12 cellular contexts compared by ENCODE assay signal in the genomic region with DNA sequence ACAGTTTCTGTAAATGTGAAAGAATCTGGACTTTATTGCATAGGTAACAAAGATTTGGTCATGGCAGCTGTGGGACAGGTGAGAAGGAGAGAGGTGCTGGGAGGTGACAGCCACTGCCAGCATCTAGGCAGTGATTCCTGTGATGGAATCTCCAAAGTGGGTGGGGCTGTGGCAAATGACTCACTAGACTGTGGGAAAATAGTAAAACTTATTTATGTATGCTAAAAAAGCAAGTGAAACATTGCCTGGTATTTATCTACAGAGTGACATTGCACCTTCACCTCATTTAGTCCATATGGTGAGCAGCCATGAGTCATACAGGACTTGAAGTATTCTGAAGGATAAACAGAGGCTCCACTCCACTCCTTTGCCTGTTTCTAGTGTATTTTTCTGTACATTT.
A peak's percentile ranks its signal among the peaks of the same experiment; 100 is the strongest.
DNase-seq lines count a peak whose midpoint lies in the region; ATAC-seq and TF ChIP-seq lines count a peak whose summit lies in the region.
"Had no signal": no experiment of that assay in that cellular context is flagged by ENCODE, and none has a peak within 500 bp of the region (broad histone marks: within the 10 kb centered on the region; RNA-seq: fewer than 3 reads in every experiment).

No MANE protein-coding gene starts in this region.

- peak; percentile 19 for DNase-seq in T-helper 2 cell treated with Interferon-gamma antibody and Interleukin-4, amounts not matched to agents 5 μg/mL and 100 μg/mL, for 36 hours (ENCODE audit: low spot score)
- DNase-seq in T-helper 2 cell (no peak), MG63 (peak; percentile 1), mammary epithelial cell (peak; percentile 89), smooth muscle cell (lab: John Stamatoyannopoulos, UW; ENCODE audit: unreplicated experiment) (no peak), ascending aorta (ENCODE audit: low spot score in 2 of 2) (no peak)
- DNase-seq in activated T-helper 1 cell treated with anti-CD3 and anti-CD28 coated beads, Interleukin-12 subunit alpha, Interleukin-12 subunit beta, Interleukin-2, Interleukin-4 antibody, amounts not matched to agents 30 ng/mL and 10 ng/mL and 1 ng/mL, durations not matched to agents 14 hours and 24 hours and 36 hours (ENCODE audit: low spot score): no peak
- DNase-seq: islet precursor cell, NCI-H446 treated with DMSO at 0.1 percent for 48 hours, thyroid gland had no signal

- no peaks in the 10 kb centered on the region for H3K36me3 ChIP-seq in MG63
- H3K36me3 ChIP-seq in mammary epithelial cell (ENCODE audit: insufficient read depth, low read length): no peaks in the 10 kb centered on the region
- no peaks in the 10 kb centered on the region for H3K36me3 ChIP-seq in smooth muscle cell (ENCODE audit: low read depth)
- H3K36me3 ChIP-seq in ascending aorta: no peaks in the 10 kb centered on the region
- H3K36me3 ChIP-seq: cardiac muscle cell, thyroid gland had no signal

- CTCF ChIA-PET in mammary epithelial cell (lab: Charles Lee; ENCODE audit: low non-redundant PET): no interaction called here

- no TSS peak for BruUV-seq in mammary epithelial cell (replicated peaks; lab: Mats Ljungman, UMichigan)

- no peak overlapping the region for H3K9ac ChIP-seq in mammary epithelial cell (ENCODE audit: insufficient read depth, low read length)
- no peak overlapping the region for H3K9ac ChIP-seq in smooth muscle cell (ENCODE audit: low read depth)

- H3K79me2 ChIP-seq in mammary epithelial cell (ENCODE audit: insufficient read depth, low read length): no peaks in the 10 kb centered on the region
- H3K79me2 ChIP-seq in smooth muscle cell (ENCODE audit: low read depth): no peaks in the 10 kb centered on the region

- H3K9me3 ChIP-seq in MG63 (no peaks in the 10 kb centered on the region), mammary epithelial cell (replicated peaks; ENCODE audit: insufficient read depth, low read length) (no peaks in the 10 kb centered on the region), smooth muscle cell (replicated peaks; ENCODE audit: low read depth) (no peaks in the 10 kb centered on the region), ascending aorta (peaks cover 0 to 3% of the 10 kb centered on the region in 2 donors)
- H3K9me3 ChIP-seq: thyroid gland had no signal

- H3K4me2 ChIP-seq in mammary epithelial cell (ENCODE audit: insufficient read depth, low read depth, low read length): peak overlapping the region; percentile 30
- H3K4me2 ChIP-seq in smooth muscle cell: peak overlapping the region; percentile 25

- no peak overlapping the region for H3K27ac Mint-ChIP-seq in T-helper 2 cell treated with Interferon-gamma antibody and Interleukin-4, amounts not matched to agents 5 μg/mL and 100 μg/mL, for 36 hours
- no peak overlapping the region for H3K27ac Mint-ChIP-seq in activated T-helper 1 cell treated with anti-CD3 and anti-CD28 coated beads, Interleukin-12 subunit alpha, Interleukin-12 subunit beta, Interleukin-2, Interleukin-4 antibody, amounts not matched to agents 30 ng/mL and 10 ng/mL and 1 ng/mL, durations not matched to agents 14 hours and 24 hours and 36 hours

- H3K36me3 Mint-ChIP-seq in T-helper 2 cell treated with Interferon-gamma antibody and Interleukin-4, amounts not matched to agents 5 μg/mL and 100 μg/mL, for 36 hours (ENCODE audit: low read depth): no peaks in the 10 kb centered on the region
- H3K36me3 Mint-ChIP-seq in activated T-helper 1 cell treated with anti-CD3 and anti-CD28 coated beads, Interleukin-12 subunit alpha, Interleukin-12 subunit beta, Interleukin-2, Interleukin-4 antibody, amounts not matched to agents 30 ng/mL and 10 ng/mL and 1 ng/mL, durations not matched to agents 14 hours and 24 hours and 36 hours (ENCODE audit: low read depth): no peaks in the 10 kb centered on the region

- H3K27ac ChIP-seq in mammary epithelial cell (ENCODE audit: insufficient read depth, low read depth, low read length) (no peak overlapping the region), smooth muscle cell (ENCODE audit: low read depth) (peak overlapping the region; percentile 39), ascending aorta (no peak overlapping the region)
- H3K27ac ChIP-seq: cardiac muscle cell, thyroid gland had no signal

- no peak overlapping the region for H3K4me3 Mint-ChIP-seq in T-helper 2 cell treated with Interferon-gamma antibody and Interleukin-4, amounts not matched to agents 5 μg/mL and 100 μg/mL, for 36 hours
- H3K4me3 Mint-ChIP-seq in activated T-helper 1 cell treated with anti-CD3 and anti-CD28 coated beads, Interleukin-12 subunit alpha, Interleukin-12 subunit beta, Interleukin-2, Interleukin-4 antibody, amounts not matched to agents 30 ng/mL and 10 ng/mL and 1 ng/mL, durations not matched to agents 14 hours and 24 hours and 36 hours: no peak overlapping the region

- no peak for TF ChIP-seq CTCF in mammary epithelial cell (conservative IDR thresholded peaks at IDR 0.05 in 1 of 2, IDR thresholded peaks at IDR 0.05 in 1 of 2; ENCODE audit: extremely low read depth in 1 of 2, insufficient read depth in 1 of 2, low read depth in 1 of 2, low read length in 2 of 2)
- no peak for TF ChIP-seq CTCF in smooth muscle cell (IDR thresholded peaks at IDR 0.05; ENCODE audit: borderline replicate concordance, insufficient read depth, poor library complexity, severe bottlenecking)
- TF ChIP-seq CTCF in ascending aorta (IDR thresholded peaks at IDR 0.05): no peak

- H3K4me1 Mint-ChIP-seq in T-helper 2 cell treated with Interferon-gamma antibody and Interleukin-4, amounts not matched to agents 5 μg/mL and 100 μg/mL, for 36 hours (ENCODE audit: low read depth): no peaks in the 10 kb centered on the region
- H3K4me1 Mint-ChIP-seq in activated T-helper 1 cell treated with anti-CD3 and anti-CD28 coated beads, Interleukin-12 subunit alpha, Interleukin-12 subunit beta, Interleukin-2, Interleukin-4 antibody, amounts not matched to agents 30 ng/mL and 10 ng/mL and 1 ng/mL, durations not matched to agents 14 hours and 24 hours and 36 hours (ENCODE audit: low read depth): no peaks in the 10 kb centered on the region

- peaks cover 3% of the 10 kb centered on the region for H3F3A ChIP-seq in smooth muscle cell (ENCODE audit: low read depth)

- in situ Hi-C loops in mammary epithelial cell (cut with MboI; ENCODE audit: low sequenced_read_pairs in 2 of 2): no loop called here

- peaks cover 43% of the 10 kb centered on the region for H3K4me1 ChIP-seq in mammary epithelial cell (ENCODE audit: insufficient read depth, low read length)
- H3K4me1 ChIP-seq in smooth muscle cell (ENCODE audit: low read depth): peaks cover 4% of the 10 kb centered on the region
- H3K4me1 ChIP-seq in ascending aorta: no peaks in the 10 kb centered on the region
- H3K4me1 ChIP-seq: thyroid gland had no signal

- H3K27me3 Mint-ChIP-seq in T-helper 2 cell treated with Interferon-gamma antibody and Interleukin-4, amounts not matched to agents 5 μg/mL and 100 μg/mL, for 36 hours (ENCODE audit: low read depth): peaks cover 6% of the 10 kb centered on the region
- H3K27me3 Mint-ChIP-seq in activated T-helper 1 cell treated with anti-CD3 and anti-CD28 coated beads, Interleukin-12 subunit alpha, Interleukin-12 subunit beta, Interleukin-2, Interleukin-4 antibody, amounts not matched to agents 30 ng/mL and 10 ng/mL and 1 ng/mL, durations not matched to agents 14 hours and 24 hours and 36 hours (ENCODE audit: insufficient read depth): peaks cover 9% of the 10 kb centered on the region

- no peaks in the 10 kb centered on the region for H4K20me1 ChIP-seq in mammary epithelial cell (ENCODE audit: insufficient read depth, low read length)
- no peaks in the 10 kb centered on the region for H4K20me1 ChIP-seq in smooth muscle cell (ENCODE audit: low read depth)

- dilution Hi-C loops in mammary epithelial cell (cut with HindIII; ENCODE audit: low sequenced_read_pairs): no loop called here

- no peak for ATAC-seq in HG03108 (IDR thresholded peaks at IDR 0.05; ENCODE audit: unreplicated experiment)

- no peaks in the 10 kb centered on the region for H3K9me3 Mint-ChIP-seq in T-helper 2 cell treated with Interferon-gamma antibody and Interleukin-4, amounts not matched to agents 5 μg/mL and 100 μg/mL, for 36 hours
- H3K9me3 Mint-ChIP-seq in activated T-helper 1 cell treated with anti-CD3 and anti-CD28 coated beads, Interleukin-12 subunit alpha, Interleukin-12 subunit beta, Interleukin-2, Interleukin-4 antibody, amounts not matched to agents 30 ng/mL and 10 ng/mL and 1 ng/mL, durations not matched to agents 14 hours and 24 hours and 36 hours: no peaks in the 10 kb centered on the region

- H2AFZ ChIP-seq in mammary epithelial cell (ENCODE audit: low read depth, low read length) (no peak overlapping the region), smooth muscle cell (ENCODE audit: low read depth) (no peak overlapping the region)

- no peaks in the 10 kb centered on the region for H3K27me3 ChIP-seq in MG63
- H3K27me3 ChIP-seq in mammary epithelial cell (ENCODE audit: insufficient read depth, low read length): no peaks in the 10 kb centered on the region
- no peaks in the 10 kb centered on the region for H3K27me3 ChIP-seq in smooth muscle cell (ENCODE audit: low read depth)
- no peaks in the 10 kb centered on the region for H3K27me3 ChIP-seq in ascending aorta
- H3K27me3 ChIP-seq: cardiac muscle cell, thyroid gland had no signal

- intact Hi-C loops in mammary epithelial cell (cut with micrococcal nuclease): loop anchor here (5.0 kb wide), 2 partner anchors 146 to 194 kb away; a partner anchor contains a TSS
- intact Hi-C loops in ascending aorta (cut with DNase I): no loop called here
- intact Hi-C loops in activated T-helper 1 cell treated with anti-CD3 and anti-CD28 coated beads, Interleukin-12 subunit alpha, Interleukin-12 subunit beta, Interleukin-2, Interleukin-4 antibody, amounts not matched to agents 30 ng/mL and 10 ng/mL and 1 ng/mL, durations not matched to agents 14 hours and 24 hours and 36 hours (cut with micrococcal nuclease): loop anchor here (5.0 kb wide), 1 partner anchor 146 kb away; a partner anchor contains a TSS

- H3K4me3 ChIP-seq in MG63 (no peak overlapping the region), mammary epithelial cell (replicated peaks in 1 of 3; ENCODE audit: insufficient read depth in 1 of 3, low read depth in 2 of 3, low read length in 3 of 3) (no peak overlapping the region), smooth muscle cell (no peak overlapping the region), ascending aorta (no peak overlapping the region)
- H3K4me3 ChIP-seq: cardiac muscle cell, thyroid gland had no signal

Comparison
In these comparisons a context has a peak if more than half of its experiments do, and no peak if none do; other contexts are left out.
1. DNase-seq: peak in T-helper 2 cell treated with Interferon-gamma antibody and Interleukin-4, amounts not matched to agents 5 μg/mL and 100 μg/mL, for 36 hours (single experiment), MG63 (single experiment) and mammary epithelial cell (single experiment); none in T-helper 2 cell (0 of 5), smooth muscle cell (single experiment), ascending aorta (0 of 2) and activated T-helper 1 cell treated with anti-CD3 and anti-CD28 coated beads, Interleukin-12 subunit alpha, Interleukin-12 subunit beta, Interleukin-2, Interleukin-4 antibody, amounts not matched to agents 30 ng/mL and 10 ng/mL and 1 ng/mL, durations not matched to agents 14 hours and 24 hours and 36 hours (single experiment).